8 cellular contexts compared by ENCODE assay signal in the genomic region with DNA sequence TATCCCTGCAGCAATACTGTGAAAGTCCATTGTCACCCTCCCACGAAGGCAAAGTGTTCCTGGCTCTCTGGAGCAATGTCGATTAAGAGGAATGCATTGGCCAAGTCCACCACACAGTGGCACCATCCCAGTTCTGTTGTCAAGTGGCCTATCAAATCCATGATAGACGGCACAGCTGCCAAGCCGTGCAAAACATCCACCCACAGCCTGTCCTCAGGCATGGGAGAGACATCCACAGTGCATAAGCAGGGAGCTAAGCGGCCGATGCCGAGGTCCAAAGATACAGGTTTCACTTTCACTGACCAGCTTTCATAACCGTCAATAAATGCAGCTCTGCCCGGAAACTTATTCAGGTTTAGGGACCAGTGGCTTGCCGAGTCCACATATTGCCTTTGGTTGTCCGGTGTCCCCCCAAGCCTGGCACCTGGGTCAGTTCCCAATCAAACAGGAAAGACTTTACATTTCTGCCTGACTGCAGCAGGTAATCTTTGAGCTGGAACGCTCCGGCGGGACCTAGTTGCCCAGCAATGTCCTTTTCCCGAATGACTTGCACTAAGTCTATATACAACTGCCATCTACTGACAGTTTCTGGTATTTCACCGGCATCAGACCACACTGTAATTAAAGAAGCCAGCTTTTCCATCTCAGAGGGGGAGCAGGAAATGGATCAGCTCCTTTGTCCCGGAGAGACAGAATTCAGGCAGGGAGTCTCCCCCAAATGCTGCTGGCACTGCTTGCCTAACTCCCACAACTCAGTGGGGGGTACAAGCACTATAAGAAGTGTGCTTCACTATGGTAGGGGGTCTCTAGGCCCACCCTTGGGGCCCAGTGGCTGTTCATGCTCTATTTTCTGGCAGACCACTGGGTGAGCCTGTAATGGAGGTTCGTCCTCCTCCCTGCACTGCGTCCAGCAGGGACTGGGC. TPM values are rescaled to one million over a fixed set of nuclear protein-coding genes. Genes with fewer than 3 reads are reported as not detected.
DNase-seq lines count a peak whose midpoint lies in the region; ATAC-seq and TF ChIP-seq lines count a peak whose summit lies in the region.

No MANE protein-coding gene starts in this region.

- peak; percentile 78 for TF ChIP-seq CTCF in OCI-LY7 (conservative IDR thresholded peaks at IDR 0.05; ENCODE audit: low read length)
- peak; percentile 62 for TF ChIP-seq CTCF in mucosa of descending colon (IDR thresholded peaks at IDR 0.05)

- H3K36me3 ChIP-seq in BLaER1 treated with 17β-estradiol and CSF1 and Interleukin-3, amounts not matched to agents 10 nM and 100 nM, result peaks cover 2 to 33% (median 21%) of the 10 kb centered on the region in 11 experiments; a peak in 21 of 22 replicates
- H3K36me3 ChIP-seq in OCI-LY7 (ENCODE audit: insufficient read depth, low read length), result peaks cover 23% of the 10 kb centered on the region
- H3K36me3 ChIP-seq in esophagus (ENCODE audit: control insufficient read depth in 2 of 2, insufficient read depth in 2 of 2, low read length in 1 of 2), result peaks cover 0 to 2% of the 10 kb centered on the region in 2 donors
- no peaks in the 10 kb centered on the region for H3K36me3 ChIP-seq in mucosa of descending colon (ENCODE audit: low read depth)

- H3K27ac ChIP-seq in BLaER1 treated with 17β-estradiol and CSF1 and Interleukin-3, amounts not matched to agents 10 nM and 100 nM, result peak overlapping the region in 9 of 11 experiments; percentile 27 to 79 (median 69); a peak in 17 of 22 replicates
- no peak overlapping the region for H3K27ac ChIP-seq in OCI-LY7 (ENCODE audit: low read depth, low read length, poor library complexity, severe bottlenecking)
- H3K27ac ChIP-seq in esophagus (ENCODE audit: low read depth in 2 of 2, low read length in 1 of 2), result peak overlapping the region; percentile 83 to 93

- H3K4me1 ChIP-seq in BLaER1 treated with 17β-estradiol and CSF1 and Interleukin-3, amounts not matched to agents 10 nM and 100 nM, result peaks cover 14 to 27% (median 21%) of the 10 kb centered on the region in 10 experiments
- H3K4me1 ChIP-seq in OCI-LY7 (ENCODE audit: insufficient read depth, low read length, poor library complexity, severe bottlenecking), result peaks cover 7% of the 10 kb centered on the region
- H3K4me1 ChIP-seq in esophagus (ENCODE audit: control insufficient read depth in 2 of 2, insufficient read depth in 2 of 2, low read length in 1 of 2), result peaks cover 5 to 17% of the 10 kb centered on the region in 2 donors
- peaks cover 19% of the 10 kb centered on the region for H3K4me1 ChIP-seq in mucosa of descending colon (ENCODE audit: low read depth)

- ATAC-seq in GM19395 (IDR thresholded peaks at IDR 0.05; ENCODE audit: unreplicated experiment) (peak; percentile 81), mucosa of descending colon (peak; percentile 93)

- H3K9ac ChIP-seq in BLaER1 treated with 17β-estradiol and CSF1 and Interleukin-3, amounts not matched to agents 10 nM and 100 nM, result peak overlapping the region; percentile 64 to 80 (median 74)

- H3K4me3 Mint-ChIP-seq in activated T-cell treated with anti-CD3 and anti-CD28 coated beads, Interleukin-2, amount 50 U/mL, for 24 hours, result peak overlapping the region; percentile 84

- no peaks in the 10 kb centered on the region for H3K27me3 ChIP-seq in BLaER1 treated with 17β-estradiol and CSF1 and Interleukin-3, amounts not matched to agents 10 nM and 100 nM
- H3K27me3 ChIP-seq in esophagus (ENCODE audit: control insufficient read depth in 1 of 2, insufficient read depth in 2 of 2, low read length in 2 of 2), result no peaks in the 10 kb centered on the region

- WGBS in esophagus, 2 donors, result 3 to 4% methylated on average over 19 of the region's 19 CpGs

- peak; percentile 69 for DNase-seq in Jurkat, Clone E6-1 (ENCODE audit: low read depth, low spot score)
- DNase-seq in OCI-LY7 (ENCODE audit: low spot score) (peak; percentile 62), mucosa of descending colon (peak; percentile 73 to 97 (median 76))
- peak; percentile 69 for DNase-seq in activated T-cell treated with anti-CD3 and anti-CD28 coated beads, Interleukin-2, amount 50 U/mL, for 24 hours
- peak; percentile 19 to 66 (median 39) for DNase-seq in stimulated activated naive CD4-positive, alpha-beta T cell (lab: John Stamatoyannopoulos, UW)

- H3K9me3 Mint-ChIP-seq in activated T-cell treated with anti-CD3 and anti-CD28 coated beads, Interleukin-2, amount 50 U/mL, for 24 hours, result no peaks in the 10 kb centered on the region

- peaks cover 7% of the 10 kb centered on the region for H3K36me3 Mint-ChIP-seq in activated T-cell treated with anti-CD3 and anti-CD28 coated beads, Interleukin-2, amount 50 U/mL, for 24 hours (ENCODE audit: low read depth)

- peaks cover 1% of the 10 kb centered on the region; the same call in 1 of the 2 replicates for H3K79me2 ChIP-seq in OCI-LY7 (ENCODE audit: insufficient read depth, low read depth, low read length)

- peak overlapping the region; percentile 64 to 89 (median 80) for H3K4me2 ChIP-seq in BLaER1 treated with 17β-estradiol and CSF1 and Interleukin-3, amounts not matched to agents 10 nM and 100 nM
- H3K4me2 ChIP-seq in OCI-LY7 (ENCODE audit: low read length), result peak overlapping the region; percentile 66

- H3K4me3 ChIP-seq in BLaER1 treated with 17β-estradiol and CSF1 and Interleukin-3, amounts not matched to agents 10 nM and 100 nM, result peak overlapping the region; percentile 58 to 78 (median 66)
- no peak overlapping the region for H3K4me3 ChIP-seq in Jurkat, Clone E6-1 (ENCODE audit: low read length)
- peak overlapping the region; percentile 30 for H3K4me3 ChIP-seq in OCI-LY7 (ENCODE audit: low read depth, low read length, poor library complexity, severe bottlenecking)
- peak overlapping the region; percentile 56 to 78 for H3K4me3 ChIP-seq in esophagus (ENCODE audit: low read depth in 1 of 2, low read length in 2 of 2)
- peak overlapping the region; percentile 29 for H3K4me3 ChIP-seq in mucosa of descending colon

- H4K20me1 ChIP-seq in BLaER1 treated with 17β-estradiol and CSF1 and Interleukin-3, amounts not matched to agents 10 nM and 100 nM, result peaks cover 0 to 15% (median 0%) of the 10 kb centered on the region in 11 experiments; a peak in 6 of 22 replicates
- H4K20me1 ChIP-seq in OCI-LY7 (ENCODE audit: insufficient read depth, low read length), result no peaks in the 10 kb centered on the region

- intact Hi-C loops in OCI-LY7 (cut with micrococcal nuclease; ENCODE audit: unreplicated experiment), result no loop called here
- intact Hi-C loops in mucosa of descending colon (cut with DNase I, micrococcal nuclease), result loop anchor here (10.0 kb wide), 1 partner anchor 221 kb away; no protein-coding TSS in a partner anchor

- POLR2A ChIA-PET in OCI-LY7 (lab: Charles Lee), result interaction anchor here (0.9 to 1.2 kb wide), 2 partner anchors 218 to 232 kb away, joined by 3 read pairs; a partner anchor contains a TSS

- no peaks in the 10 kb centered on the region for H3K9me2 ChIP-seq in OCI-LY7 (ENCODE audit: insufficient read depth, low read length)

- H3K27ac Mint-ChIP-seq in activated T-cell treated with anti-CD3 and anti-CD28 coated beads, Interleukin-2, amount 50 U/mL, for 24 hours, result peak overlapping the region; percentile 89

- no peaks in the 10 kb centered on the region for H3K27me3 Mint-ChIP-seq in activated T-cell treated with anti-CD3 and anti-CD28 coated beads, Interleukin-2, amount 50 U/mL, for 24 hours

- BruUV-seq in OCI-LY7 (replicated peaks; lab: Mats Ljungman, UMichigan), result no TSS peak

- peaks cover 0 to 23% (median 18%) of the 10 kb centered on the region in 11 experiments; a peak in 15 of 22 replicates for H3K9me3 ChIP-seq in BLaER1 treated with 17β-estradiol and CSF1 and Interleukin-3, amounts not matched to agents 10 nM and 100 nM (replicated peaks in 1 of 11)
- H3K9me3 ChIP-seq in OCI-LY7 (ENCODE audit: low read length) (peaks cover 35% of the 10 kb centered on the region), esophagus (ENCODE audit: control insufficient read depth in 2 of 2, insufficient read depth in 1 of 2, low read depth in 1 of 2, low read length in 1 of 2) (no peaks in the 10 kb centered on the region), mucosa of descending colon (no peaks in the 10 kb centered on the region)

- peaks cover 25% of the 10 kb centered on the region for H3K4me1 Mint-ChIP-seq in activated T-cell treated with anti-CD3 and anti-CD28 coated beads, Interleukin-2, amount 50 U/mL, for 24 hours (ENCODE audit: low read depth)

- peak overlapping the region; percentile 38; the same call in 1 of the 2 replicates for H2AFZ ChIP-seq in OCI-LY7 (ENCODE audit: low read length)

- CTCF ChIA-PET in OCI-LY7 (lab: Charles Lee; ENCODE audit: unreplicated experiment), result no interaction called here

RNA-seq across cellular contexts. Expression of a gene that starts 6.3 kb away (rescaled TPM):
- 2.1 TPM for polyA plus RNA-seq in Jurkat, Clone E6-1 (2012; ENCODE audit: insufficient read depth, insufficient read length)
- 2.5 and 3.2 TPM in 2 replicates for total RNA-seq in OCI-LY7 (2014; rRNA removed; shearing (Covaris generic))
- total RNA-seq in OCI-LY7 (2022), result 6.7 and 7.1 TPM in 2 replicates
- 1 to 10 TPM in 1 of 2 donors, under 1 TPM in 1; 0.84 to 1.3 TPM for polyA plus RNA-seq in esophagus
- 10 to 100 TPM in 1 of 3 donors, 1 to 10 TPM in 2; 5.2 to 12.8 (median 6.1) TPM for total RNA-seq in mucosa of descending colon

RNA-seq across cellular contexts. Expression of a gene that starts 20.1 kb away (rescaled TPM):
- 5.6 TPM for polyA plus RNA-seq in Jurkat, Clone E6-1 (2012; ENCODE audit: insufficient read depth, insufficient read length)
- total RNA-seq in OCI-LY7 (2014; rRNA removed; shearing (Covaris generic)), result not detected in 2 replicates
- total RNA-seq in OCI-LY7 (2022), result not detected in 2 replicates
- polyA plus RNA-seq in esophagus, result 1 to 10 TPM; 5.5 to 9.2 TPM
- 10 to 100 TPM in 1 of 3 donors, 1 to 10 TPM in 2; 6.3 to 20.5 (median 8.7) TPM for total RNA-seq in mucosa of descending colon

RNA-seq across cellular contexts. Expression of a gene that starts 43.5 kb away (rescaled TPM):
- polyA plus RNA-seq in Jurkat, Clone E6-1 (2012; ENCODE audit: insufficient read depth, insufficient read length), result not detected
- total RNA-seq in OCI-LY7 (2014; rRNA removed; shearing (Covaris generic)), result 10.2 and 10.5 TPM in 2 replicates
- total RNA-seq in OCI-LY7 (2022) (8.4 and 11.0 TPM in 2 replicates), mucosa of descending colon (1 to 10 TPM; 4.3 to 6.9 (median 5.0) TPM)
- under 1 TPM; 0.79 to 0.99 TPM for polyA plus RNA-seq in esophagus

Comparison
In these comparisons a context has a peak if more than half of its experiments do, and no peak if none do; other contexts are left out.
1. RNA of a gene that starts 20.1 kb away (total RNA-seq): 6.3 to 20.5 TPM in mucosa of descending colon; not detected in OCI-LY7; every median in the first group is over 4 times any median in the second.
2. Peak in every context shown above with its lines, with median percentiles within 50 percentile points of each other: DNase-seq.